Comparison of ENCODE assay signal across 1 cellular context in the genomic region with DNA sequence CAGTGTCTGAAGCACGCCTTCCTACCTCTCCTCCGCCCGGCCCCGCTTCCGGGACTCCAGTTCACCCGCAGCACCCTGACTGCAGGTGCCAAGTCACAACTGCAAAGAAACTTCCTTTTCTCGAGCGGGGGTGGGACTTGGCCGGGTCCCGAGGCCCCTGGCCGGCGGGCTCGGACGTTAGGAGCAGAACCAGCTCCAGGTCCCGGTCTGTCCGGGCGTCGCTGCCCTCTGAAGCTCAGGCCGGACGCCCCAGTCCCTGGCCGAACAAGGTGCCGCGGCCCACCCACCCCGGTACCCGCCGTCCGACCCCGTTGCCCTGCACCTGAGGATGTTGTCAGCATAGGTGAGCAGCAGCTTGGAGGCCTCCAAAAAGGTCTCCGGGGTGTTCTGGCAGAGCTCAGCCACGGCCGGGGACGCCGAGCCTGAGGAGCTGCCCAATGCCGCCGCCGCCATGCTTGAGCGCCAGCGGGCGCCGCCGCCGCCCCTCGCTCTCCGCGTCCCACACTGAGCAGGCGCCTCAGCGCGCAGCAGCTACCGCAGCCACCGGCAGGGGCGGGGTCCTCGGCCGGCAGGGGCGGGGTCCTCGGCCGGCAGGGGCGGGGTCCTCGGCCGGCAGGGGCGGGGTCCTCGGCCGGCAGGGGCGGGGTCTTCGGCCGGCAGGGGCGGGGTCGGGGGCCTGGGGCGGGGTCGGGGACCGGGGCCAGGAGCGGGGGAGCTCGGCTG.
TF ChIP-seq lines count a peak whose summit lies in the region.

A gene with protein sequence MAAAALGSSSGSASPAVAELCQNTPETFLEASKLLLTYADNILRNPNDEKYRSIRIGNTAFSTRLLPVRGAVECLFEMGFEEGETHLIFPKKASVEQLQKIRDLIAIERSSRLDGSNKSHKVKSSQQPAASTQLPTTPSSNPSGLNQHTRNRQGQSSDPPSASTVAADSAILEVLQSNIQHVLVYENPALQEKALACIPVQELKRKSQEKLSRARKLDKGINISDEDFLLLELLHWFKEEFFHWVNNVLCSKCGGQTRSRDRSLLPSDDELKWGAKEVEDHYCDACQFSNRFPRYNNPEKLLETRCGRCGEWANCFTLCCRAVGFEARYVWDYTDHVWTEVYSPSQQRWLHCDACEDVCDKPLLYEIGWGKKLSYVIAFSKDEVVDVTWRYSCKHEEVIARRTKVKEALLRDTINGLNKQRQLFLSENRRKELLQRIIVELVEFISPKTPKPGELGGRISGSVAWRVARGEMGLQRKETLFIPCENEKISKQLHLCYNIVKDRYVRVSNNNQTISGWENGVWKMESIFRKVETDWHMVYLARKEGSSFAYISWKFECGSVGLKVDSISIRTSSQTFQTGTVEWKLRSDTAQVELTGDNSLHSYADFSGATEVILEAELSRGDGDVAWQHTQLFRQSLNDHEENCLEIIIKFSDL (minus strand): TSS at position 506 of the 723 bp plus-strand sequence. CDS start 53 bp downstream, at position 453.

TF ChIP-seq in HEK293, 187 proteins besides CTCF, POLR2A, EP300 and RAD21 (continued from another document and continues in another):
- TF ChIP-seq, protein P1, sequence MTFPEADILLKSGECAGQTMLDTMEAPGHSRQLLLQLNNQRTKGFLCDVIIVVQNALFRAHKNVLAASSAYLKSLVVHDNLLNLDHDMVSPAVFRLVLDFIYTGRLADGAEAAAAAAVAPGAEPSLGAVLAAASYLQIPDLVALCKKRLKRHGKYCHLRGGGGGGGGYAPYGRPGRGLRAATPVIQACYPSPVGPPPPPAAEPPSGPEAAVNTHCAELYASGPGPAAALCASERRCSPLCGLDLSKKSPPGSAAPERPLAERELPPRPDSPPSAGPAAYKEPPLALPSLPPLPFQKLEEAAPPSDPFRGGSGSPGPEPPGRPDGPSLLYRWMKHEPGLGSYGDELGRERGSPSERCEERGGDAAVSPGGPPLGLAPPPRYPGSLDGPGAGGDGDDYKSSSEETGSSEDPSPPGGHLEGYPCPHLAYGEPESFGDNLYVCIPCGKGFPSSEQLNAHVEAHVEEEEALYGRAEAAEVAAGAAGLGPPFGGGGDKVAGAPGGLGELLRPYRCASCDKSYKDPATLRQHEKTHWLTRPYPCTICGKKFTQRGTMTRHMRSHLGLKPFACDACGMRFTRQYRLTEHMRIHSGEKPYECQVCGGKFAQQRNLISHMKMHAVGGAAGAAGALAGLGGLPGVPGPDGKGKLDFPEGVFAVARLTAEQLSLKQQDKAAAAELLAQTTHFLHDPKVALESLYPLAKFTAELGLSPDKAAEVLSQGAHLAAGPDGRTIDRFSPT (tag by site-specific recombination; IDR thresholded peaks at IDR 0.05): 0 out of 2 replicates have a peak, but pooled peaks have one; percentile 36
- TF ChIP-seq ZNF416 (tag by site-specific recombination; IDR thresholded peaks at IDR 0.05) (no peak), ZNF302 (tag by site-specific recombination; IDR thresholded peaks at IDR 0.05; ENCODE audit: low read depth) (no peak), ZXDB (tag by site-specific recombination; IDR thresholded peaks at IDR 0.05) (peak; percentile 16; the same call in 1 of the 2 replicates), ZBTB48 (tag by site-specific recombination; IDR thresholded peaks at IDR 0.05) (peak; percentile 64), KLF9 (tag by site-specific recombination; IDR thresholded peaks at IDR 0.05; ENCODE audit: low read depth) (0 out of 2 replicates have a peak, but pooled peaks have one; percentile 17), ZNF501 (tag by site-specific recombination; IDR thresholded peaks at IDR 0.05) (peak; percentile 66; the same call in 1 of the 2 replicates), ZFP3 (tag by site-specific recombination; IDR thresholded peaks at IDR 0.05; ENCODE audit: low read depth) (peak; percentile 66), YY2 (tag by site-specific recombination; IDR thresholded peaks at IDR 0.05) (peak; percentile 64), MEIS1 (CRISPR knock-in tag; IDR thresholded peaks at IDR 0.05; ENCODE audit: borderline replicate concordance) (no peak), OSR2 (tag by site-specific recombination; IDR thresholded peaks at IDR 0.05) (peak; percentile 5; the same call in 1 of the 2 replicates), ZBTB20 (tag by site-specific recombination; IDR thresholded peaks at IDR 0.05) (peak; percentile 49), ZNF600 (tag by site-specific recombination; IDR thresholded peaks at IDR 0.05) (peak; percentile 73), ZBTB17 (tag by site-specific recombination; IDR thresholded peaks at IDR 0.05) (no peak), ZNF10 (tag by site-specific recombination; IDR thresholded peaks at IDR 0.05) (peak; percentile 56; the same call in 1 of the 2 replicates), ZNF639 (tag by site-specific recombination; IDR thresholded peaks at IDR 0.05) (no peak), ZNF140 (tag by site-specific recombination; IDR thresholded peaks at IDR 0.05) (no peak), ZNF558 (tag by site-specific recombination; IDR thresholded peaks at IDR 0.05) (no peak), YY1 (tag by site-specific recombination; IDR thresholded peaks at IDR 0.05) (peak; percentile 66; the same call in 1 of the 2 replicates), AEBP2 (tag by site-specific recombination; IDR thresholded peaks at IDR 0.05; ENCODE audit: borderline replicate concordance) (no peak), ZBTB7A (tag by site-specific recombination; IDR thresholded peaks at IDR 0.05; ENCODE audit: low read depth) (no peak), ZBTB11 (tag by site-specific recombination; conservative IDR thresholded peaks at IDR 0.05; ENCODE audit: low read depth) (peak; percentile 74), ZSCAN23 (tag by site-specific recombination; IDR thresholded peaks at IDR 0.05) (no peak), ZNF398 (tag by site-specific recombination; IDR thresholded peaks at IDR 0.05) (0 out of 2 replicates have a peak, but pooled peaks have one; percentile 8), PBX3 (CRISPR knock-in tag; IDR thresholded peaks at IDR 0.05) (no peak), KLF16 (tag by site-specific recombination; IDR thresholded peaks at IDR 0.05) (no peak), ZNF449 (tag by site-specific recombination; IDR thresholded peaks at IDR 0.05) (no peak), ZNF561 (tag by site-specific recombination; IDR thresholded peaks at IDR 0.05; ENCODE audit: borderline replicate concordance) (0 out of 2 replicates have a peak, but pooled peaks have one; percentile 30), ZNF112 (tag by site-specific recombination; IDR thresholded peaks at IDR 0.05) (no peak), ZNF785 (tag by site-specific recombination; IDR thresholded peaks at IDR 0.05) (no peak), KLF1 (tag by site-specific recombination; IDR thresholded peaks at IDR 0.05) (no peak), ZNF48 (tag by site-specific recombination; IDR thresholded peaks at IDR 0.05) (no peak), ZFP41 (tag by site-specific recombination; IDR thresholded peaks at IDR 0.05; ENCODE audit: borderline replicate concordance) (no peak)
- TF ChIP-seq, protein P2, sequence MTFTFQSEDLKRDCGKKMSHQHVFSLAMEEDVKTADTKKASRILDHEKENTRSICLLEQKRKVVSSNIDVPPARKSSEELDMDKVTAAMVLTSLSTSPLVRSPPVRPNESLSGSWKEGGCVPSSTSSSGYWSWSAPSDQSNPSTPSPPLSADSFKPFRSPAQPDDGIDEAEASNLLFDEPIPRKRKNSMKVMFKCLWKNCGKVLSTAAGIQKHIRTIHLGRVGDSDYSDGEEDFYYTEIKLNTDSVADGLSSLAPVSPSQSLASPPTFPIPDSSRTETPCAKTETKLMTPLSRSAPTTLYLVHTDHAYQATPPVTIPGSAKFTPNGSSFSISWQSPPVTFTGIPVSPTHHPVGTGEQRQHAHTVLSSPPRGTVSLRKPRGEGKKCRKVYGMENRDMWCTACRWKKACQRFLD (tag by site-specific recombination; IDR thresholded peaks at IDR 0.05): no peak
- TF ChIP-seq, protein P3, sequence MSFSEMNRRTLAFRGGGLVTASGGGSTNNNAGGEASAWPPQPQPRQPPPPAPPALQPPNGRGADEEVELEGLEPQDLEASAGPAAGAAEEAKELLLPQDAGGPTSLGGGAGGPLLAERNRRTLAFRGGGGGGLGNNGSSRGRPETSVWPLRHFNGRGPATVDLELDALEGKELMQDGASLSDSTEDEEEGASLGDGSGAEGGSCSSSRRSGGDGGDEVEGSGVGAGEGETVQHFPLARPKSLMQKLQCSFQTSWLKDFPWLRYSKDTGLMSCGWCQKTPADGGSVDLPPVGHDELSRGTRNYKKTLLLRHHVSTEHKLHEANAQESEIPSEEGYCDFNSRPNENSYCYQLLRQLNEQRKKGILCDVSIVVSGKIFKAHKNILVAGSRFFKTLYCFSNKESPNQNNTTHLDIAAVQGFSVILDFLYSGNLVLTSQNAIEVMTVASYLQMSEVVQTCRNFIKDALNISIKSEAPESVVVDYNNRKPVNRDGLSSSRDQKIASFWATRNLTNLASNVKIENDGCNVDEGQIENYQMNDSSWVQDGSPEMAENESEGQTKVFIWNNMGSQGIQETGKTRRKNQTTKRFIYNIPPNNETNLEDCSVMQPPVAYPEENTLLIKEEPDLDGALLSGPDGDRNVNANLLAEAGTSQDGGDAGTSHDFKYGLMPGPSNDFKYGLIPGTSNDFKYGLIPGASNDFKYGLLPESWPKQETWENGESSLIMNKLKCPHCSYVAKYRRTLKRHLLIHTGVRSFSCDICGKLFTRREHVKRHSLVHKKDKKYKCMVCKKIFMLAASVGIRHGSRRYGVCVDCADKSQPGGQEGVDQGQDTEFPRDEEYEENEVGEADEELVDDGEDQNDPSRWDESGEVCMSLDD (tag by site-specific recombination; IDR thresholded peaks at IDR 0.05): no peak
